ENCODE assay signal across 11 cellular contexts in genomic region chr6:166951670-166952060, GRCh38. TPM values are rescaled to one million over a fixed set of nuclear protein-coding genes. Genes with fewer than 3 reads are reported as not detected.
DNase-seq lines count a peak whose midpoint lies in the region; ATAC-seq and TF ChIP-seq lines count a peak whose summit lies in the region.
"Had no signal": no experiment of that assay in that cellular context is flagged by ENCODE, and none has a peak within 500 bp of the region (broad histone marks: within the 10 kb centered on the region; RNA-seq: fewer than 3 reads in every experiment).

No MANE protein-coding gene starts in this region.

- H3K27ac ChIP-seq in C4-2B (no peak overlapping the region), DOHH2 (ENCODE audit: low read depth, low read length) (peak overlapping the region; percentile 41), upper lobe of right lung (no peak overlapping the region), tibial artery (no peak overlapping the region)

- POLR2A ChIA-PET in activated CD4-positive, alpha-beta memory T cell treated with anti-CD3 and anti-CD28 coated beads for 36 hours (lab: Charles Lee) = interaction anchor here (1.3 to 7.5 kb wide), 4 partner anchors 9 to 121 kb away, joined by 3 to 41 read pairs (median 5); partner anchors contain the start of gene CEP43

- H3K36me3 ChIP-seq in DOHH2 (ENCODE audit: control insufficient read depth, low read length) (peaks cover 56% of the 10 kb centered on the region), upper lobe of right lung (peaks cover 13% of the 10 kb centered on the region), tibial artery (peaks cover 0 to 40% (median 0%) of the 10 kb centered on the region in 3 donors)

- H3K9me3 ChIP-seq in DOHH2 (ENCODE audit: control insufficient read depth, insufficient read depth, low read length) (no peaks in the 10 kb centered on the region), upper lobe of right lung (no peaks in the 10 kb centered on the region), tibial artery (no peaks in the 10 kb centered on the region)
- H3K9me3 ChIP-seq: left ventricle myocardium inferior had no signal

- H3K79me2 ChIP-seq in DOHH2 (ENCODE audit: control insufficient read depth, low read length) = peaks cover 60% of the 10 kb centered on the region

- H4K20me1 ChIP-seq in DOHH2 (ENCODE audit: control insufficient read depth, insufficient read depth, low read depth, low read length) = peaks cover 13% of the 10 kb centered on the region

- in situ Hi-C loops in ACHN (cut with HindIII; ENCODE audit: low pct_ligation_motif_present, low pct_unique_long_range_greater_than_20kb, low sequenced_read_pairs) = no loop called here

- H3K27ac Mint-ChIP-seq in activated CD4-positive, alpha-beta memory T cell treated with anti-CD3 and anti-CD28 coated beads for 36 hours = peak overlapping the region; percentile 99
- H3K27ac Mint-ChIP-seq in memory B cell = peak overlapping the region; percentile 95
- H3K27ac Mint-ChIP-seq: nephron had no signal

- H3K4me1 ChIP-seq in DOHH2 (ENCODE audit: control insufficient read depth, low read length) (peaks cover 64% of the 10 kb centered on the region), upper lobe of right lung (peaks cover 3% of the 10 kb centered on the region), tibial artery (peaks cover 0 to 11% (median 7%) of the 10 kb centered on the region in 4 donors)

- H3K4me3 ChIP-seq in DOHH2 (ENCODE audit: low read length) (no peak overlapping the region), upper lobe of right lung (no peak overlapping the region), tibial artery (no peak overlapping the region)

- H3K9me2 ChIP-seq in DOHH2 (replicated peaks; ENCODE audit: control insufficient read depth, low read length) = no peaks in the 10 kb centered on the region

- H3K9me3 Mint-ChIP-seq in activated CD4-positive, alpha-beta memory T cell treated with anti-CD3 and anti-CD28 coated beads for 36 hours = no peaks in the 10 kb centered on the region
- no peaks in the 10 kb centered on the region for H3K9me3 Mint-ChIP-seq in memory B cell
- H3K9me3 Mint-ChIP-seq: nephron had no signal

- H3K4me1 Mint-ChIP-seq in activated CD4-positive, alpha-beta memory T cell treated with anti-CD3 and anti-CD28 coated beads for 36 hours (ENCODE audit: low read depth) = peaks cover 64% of the 10 kb centered on the region
- peaks cover 45% of the 10 kb centered on the region for H3K4me1 Mint-ChIP-seq in memory B cell

- CTCF ChIA-PET in activated CD4-positive, alpha-beta memory T cell treated with anti-CD3 and anti-CD28 coated beads for 36 hours (lab: Charles Lee) = interaction anchor here (0.7 to 5.2 kb wide), 16 partner anchors 10 to 399 kb away, joined by 3 to 50 read pairs (median 5); partner anchors contain the start of gene CEP43

- intact Hi-C loops in activated CD4-positive, alpha-beta memory T cell treated with anti-CD3 and anti-CD28 coated beads for 36 hours (cut with micrococcal nuclease) = loop anchor here (1.0 to 10.0 kb wide), 15 partner anchors 8 to 537 kb away; partner anchors contain the start of gene CEP43
- intact Hi-C loops in upper lobe of right lung (cut with DNase I) = no loop called here
- intact Hi-C loops in tibial artery (cut with DNase I; ENCODE audit: low total_unique reads) = no loop called here

- H3K27me3 ChIP-seq in DOHH2 (ENCODE audit: control insufficient read depth, low read length) = no peaks in the 10 kb centered on the region
- H3K27me3 ChIP-seq in upper lobe of right lung = no peaks in the 10 kb centered on the region
- H3K27me3 ChIP-seq in tibial artery = no peaks in the 10 kb centered on the region

- DNase-seq in activated CD4-positive, alpha-beta memory T cell treated with anti-CD3 and anti-CD28 coated beads for 36 hours = peak; percentile 20
- DNase-seq in memory B cell (ENCODE audit: low spot score in 2 of 2) (no peak), ACHN (no peak), upper lobe of right lung (no peak), tibial artery (no peak)
- DNase-seq: amniotic stem cell, cortex of kidney had no signal

- no peak for ATAC-seq in memory B cell (ENCODE audit: low read depth)
- ATAC-seq in upper lobe of right lung = no peak

- H3F3A ChIP-seq in DOHH2 (ENCODE audit: control insufficient read depth, insufficient read depth) = peaks cover 25% of the 10 kb centered on the region

- H3K36me3 Mint-ChIP-seq in activated CD4-positive, alpha-beta memory T cell treated with anti-CD3 and anti-CD28 coated beads for 36 hours = peaks cover 15% of the 10 kb centered on the region
- H3K36me3 Mint-ChIP-seq in memory B cell = peaks cover 24% of the 10 kb centered on the region

- TF ChIP-seq CTCF in C4-2B (conservative IDR thresholded peaks at IDR 0.05) (peak; percentile 42), DOHH2 (IDR thresholded peaks at IDR 0.05; ENCODE audit: low read depth, low read length, poor library complexity, severe bottlenecking) (no peak), upper lobe of right lung (IDR thresholded peaks at IDR 0.05) (no peak), tibial artery (IDR thresholded peaks at IDR 0.05) (no peak)

- peak overlapping the region; percentile 79 for H3K4me3 Mint-ChIP-seq in activated CD4-positive, alpha-beta memory T cell treated with anti-CD3 and anti-CD28 coated beads for 36 hours
- H3K4me3 Mint-ChIP-seq in memory B cell = peak overlapping the region; percentile 88

- peak overlapping the region; percentile 62 for H3K4me2 ChIP-seq in DOHH2 (ENCODE audit: low read length)

- no peaks in the 10 kb centered on the region for H3K27me3 Mint-ChIP-seq in activated CD4-positive, alpha-beta memory T cell treated with anti-CD3 and anti-CD28 coated beads for 36 hours
- no peaks in the 10 kb centered on the region for H3K27me3 Mint-ChIP-seq in memory B cell

RNA-seq across cellular contexts. Expression of gene RNASET2, which starts 4.7 kb away (rescaled TPM):
- 10 to 100 TPM; 62.5 to 66.1 TPM for total RNA-seq in activated CD4-positive, alpha-beta memory T cell treated with anti-CD3 and anti-CD28 coated beads for 36 hours
- 73.1 TPM for total RNA-seq in upper lobe of right lung

RNA-seq across cellular contexts. Expression of gene CEP43, which starts 47.5 kb away (rescaled TPM):
- total RNA-seq in activated CD4-positive, alpha-beta memory T cell treated with anti-CD3 and anti-CD28 coated beads for 36 hours = 10 to 100 TPM; 19.5 to 21.3 TPM
- 10.7 TPM for total RNA-seq in upper lobe of right lung
